Comparison of ENCODE assay signal across 8 cellular contexts in genomic region chr11:63986932-63987513, GRCh38. TPM values are rescaled to one million over a fixed set of nuclear protein-coding genes. Genes with fewer than 3 reads are reported as not detected.
A peak's percentile ranks its signal among the peaks of the same experiment; 100 is the strongest.
DNase-seq lines count a peak whose midpoint lies in the region; ATAC-seq and TF ChIP-seq lines count a peak whose summit lies in the region.

No MANE protein-coding gene starts in this region.

- H3K4me1 ChIP-seq in HAP-1 (peaks cover 8% of the 10 kb centered on the region), right cardiac atrium (ENCODE audit: control insufficient read depth, insufficient read depth, low read length) (peaks cover 7% of the 10 kb centered on the region)

- H3K4me3 Mint-ChIP-seq in activated B cell treated with CpG ODN at 0.5 μM for 24 hours: peak overlapping the region; percentile 75

- TF ChIP-seq CTCF in activated B cell treated with CpG ODN at 0.5 μM for 24 hours (IDR thresholded peaks at IDR 0.05): no peak
- no peak for TF ChIP-seq CTCF in GM13976 (IDR thresholded peaks at IDR 0.05; ENCODE audit: borderline replicate concordance, control extremely low read depth, extremely low read depth, insufficient read depth, missing control alignments)

- POLR2A ChIA-PET in activated B cell treated with CpG ODN at 0.5 μM for 24 hours (lab: Charles Lee): interaction anchor here (3.1 kb wide), 1 partner anchor 12 kb away, joined by 17 read pairs; the partner anchor contains the start of gene COX8A

- peak overlapping the region; percentile 95 for H3K4me3 ChIP-seq in HAP-1
- H3K4me3 ChIP-seq in right cardiac atrium (ENCODE audit: low read length): peak overlapping the region; percentile 71
- H3K4me3 ChIP-seq in skin epidermis: peak overlapping the region; percentile 68 to 99 (median 88)

- no peaks in the 10 kb centered on the region for H3K27me3 Mint-ChIP-seq in activated B cell treated with CpG ODN at 0.5 μM for 24 hours

- H3K27ac ChIP-seq in right cardiac atrium (ENCODE audit: low read length): no peak overlapping the region
- H3K27ac ChIP-seq in skin epidermis: peak overlapping the region; percentile 74 to 97 (median 92)

- DNase-seq in HAP-1 (ENCODE audit: low spot score in 2 of 2) (no peak), activated B cell treated with CpG ODN at 0.5 μM for 24 hours (no peak), right cardiac atrium (peak in 1 of 3 donors; percentile 40), GM13976 (ENCODE audit: low spot score) (no peak), GM19238 (ENCODE audit: insufficient read length, low spot score) (no peak)

- ATAC-seq in activated B cell treated with CpG ODN at 0.5 μM for 24 hours (ENCODE audit: low read depth) (no peak), right cardiac atrium (no peak), HG03521 (IDR thresholded peaks at IDR 0.05; ENCODE audit: unreplicated experiment) (no peak), GM21576 (IDR thresholded peaks at IDR 0.05; ENCODE audit: unreplicated experiment) (no peak)

- in situ Hi-C loops in HAP-1 (cut with MboI; ENCODE audit: low sequenced_read_pairs) (no loop called here), GM13976 (cut with MboI; ENCODE audit: low sequenced_read_pairs, unreplicated experiment) (loop anchor here (25.0 kb wide), 1 partner anchor 300 kb away; the partner anchor contains the start of genes BAD, GPR137 and KCNK4)

- H3K27me3 ChIP-seq in HAP-1 (ENCODE audit: low read depth) (no peaks in the 10 kb centered on the region), right cardiac atrium (ENCODE audit: control insufficient read depth, insufficient read depth) (no peaks in the 10 kb centered on the region)

- peaks cover 42% of the 10 kb centered on the region for H3K4me1 Mint-ChIP-seq in activated B cell treated with CpG ODN at 0.5 μM for 24 hours

- no peak overlapping the region for H3K27ac Mint-ChIP-seq in activated B cell treated with CpG ODN at 0.5 μM for 24 hours

- WGBS in right cardiac atrium: 34% methylated on average over 25 of the region's 25 CpGs

- peaks cover 41% of the 10 kb centered on the region for H3K36me3 Mint-ChIP-seq in activated B cell treated with CpG ODN at 0.5 μM for 24 hours (ENCODE audit: low read depth)

- CTCF ChIA-PET in activated B cell treated with CpG ODN at 0.5 μM for 24 hours (lab: Charles Lee): no interaction called here

- peaks cover 40% of the 10 kb centered on the region for H3K36me3 ChIP-seq in HAP-1 (replicated peaks)

- no peaks in the 10 kb centered on the region for H3K9me3 Mint-ChIP-seq in activated B cell treated with CpG ODN at 0.5 μM for 24 hours

- intact Hi-C loops in activated B cell treated with CpG ODN at 0.5 μM for 24 hours (cut with micrococcal nuclease): loop anchor here (1.0 to 5.0 kb wide), 4 partner anchors 13 to 255 kb away; partner anchors contain the start of genes COX8A and FKBP2
- intact Hi-C loops in right cardiac atrium (cut with DNase I): no loop called here

- H3K9me3 ChIP-seq in HAP-1: no peaks in the 10 kb centered on the region
- no peaks in the 10 kb centered on the region for H3K9me3 ChIP-seq in right cardiac atrium (ENCODE audit: control insufficient read depth, low read length)

RNA-seq across cellular contexts. Expression of gene OTUB1, which starts 0.8 kb away (rescaled TPM):
- total RNA-seq in activated B cell treated with CpG ODN at 0.5 μM for 24 hours: 87.4 and 92.5 TPM in 2 replicates
- total RNA-seq in right cardiac atrium: 10 to 100 TPM; 44.9 to 55.8 (median 51.2) TPM
- 62.4 TPM for polyA plus RNA-seq in right cardiac atrium

RNA-seq across cellular contexts. Expression of gene COX8A, which starts 12.6 kb away (rescaled TPM):
- total RNA-seq in activated B cell treated with CpG ODN at 0.5 μM for 24 hours (182 and 217 TPM in 2 replicates), right cardiac atrium (100 to 1,000 TPM; 726 to 908 (median 798) TPM)
- 2,526 TPM for polyA plus RNA-seq in right cardiac atrium

RNA-seq across cellular contexts. Expression of gene NAA40, which starts 48.2 kb away (rescaled TPM):
- total RNA-seq in activated B cell treated with CpG ODN at 0.5 μM for 24 hours: 28.0 and 28.6 TPM in 2 replicates
- total RNA-seq in right cardiac atrium: 10 to 100 TPM; 27.4 to 47.6 (median 29.2) TPM
- polyA plus RNA-seq in right cardiac atrium: 20.1 TPM

RNA-seq across cellular contexts. Expression of gene FLRT1, which starts 48.7 kb away (rescaled TPM):
- not detected in 2 replicates for total RNA-seq in activated B cell treated with CpG ODN at 0.5 μM for 24 hours
- 1 to 10 TPM in 3 of 4 donors, under 1 TPM in 1; 0.92 to 2.0 (median 1.6) TPM for total RNA-seq in right cardiac atrium
- polyA plus RNA-seq in right cardiac atrium: 1.5 TPM
